In the genomic region with DNA sequence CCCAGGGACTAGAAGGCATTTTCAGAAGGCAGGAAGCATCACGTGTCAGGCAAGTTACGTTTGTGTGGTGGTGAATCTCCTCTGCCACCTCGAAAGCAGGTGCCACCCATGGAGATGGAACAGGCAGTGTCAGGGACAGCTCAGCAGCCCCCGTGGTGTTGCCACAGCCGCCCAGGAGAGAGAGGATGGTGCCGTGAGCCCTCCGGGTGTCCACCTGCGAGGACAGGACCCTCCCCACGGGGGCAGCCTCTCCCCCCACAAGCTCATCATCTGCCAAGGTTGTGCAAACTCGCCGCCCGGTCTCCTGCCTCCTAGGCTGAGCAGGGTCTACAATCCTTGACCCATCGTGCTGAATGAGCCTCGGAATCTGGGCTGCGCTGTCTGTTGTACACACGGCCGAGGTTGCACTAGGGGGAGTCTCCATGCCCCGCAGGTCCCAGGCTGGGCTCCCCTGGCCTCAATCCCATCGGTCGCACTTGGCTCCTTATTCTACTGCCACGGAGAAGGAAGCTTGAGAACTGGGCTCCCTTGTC, we compare ENCODE assay signal across 21 cellular contexts. TPM values are rescaled to one million over a fixed set of nuclear protein-coding genes. Genes with fewer than 3 reads are reported as not detected.
DNase-seq lines count a peak whose midpoint lies in the region; ATAC-seq, FAIRE-seq and TF ChIP-seq lines count a peak whose summit lies in the region.
"Had no signal": no experiment of that assay in that cellular context is flagged by ENCODE, and none has a peak within 500 bp of the region (broad histone marks: within the 10 kb centered on the region; RNA-seq: fewer than 3 reads in every experiment).

No MANE protein-coding gene starts in this region.

- H3K4me1 ChIP-seq in BLaER1, result peaks cover 62% of the 10 kb centered on the region
- H3K4me1 ChIP-seq in A673 (ENCODE audit: insufficient read depth, low read length, poor library complexity, severe bottlenecking), result peaks cover 3% of the 10 kb centered on the region

- H3K27ac ChIP-seq in BLaER1, result no peak overlapping the region
- no peak overlapping the region for H3K27ac ChIP-seq in A673 (ENCODE audit: low read depth, low read length, poor library complexity, severe bottlenecking)
- H3K27ac ChIP-seq: C4-2B, GM23248 had no signal

- peak; percentile 68 for FAIRE-seq in bronchial epithelial cell (lab: Jason Lieb, UNC)
- FAIRE-seq: D721Med, GM12892, GM18507, H54 had no signal

- POLR2A ChIA-PET in A673 (lab: Charles Lee; ENCODE audit: low non-redundant PET), result no interaction called here

- H3K9me3 ChIP-seq in BLaER1 (no peaks in the 10 kb centered on the region), A673 (ENCODE audit: low read depth, low read length, poor library complexity, severe bottlenecking) (no peaks in the 10 kb centered on the region)
- H3K9me3 ChIP-seq: Caco-2 had no signal

- peak overlapping the region; percentile 84 for H3K4me2 ChIP-seq in BLaER1

- H3K27ac Mint-ChIP-seq in nephron progenitor cell, result no peak overlapping the region
- no peak overlapping the region for H3K27ac Mint-ChIP-seq in osteocyte (ENCODE audit: unreplicated experiment)
- H3K27ac Mint-ChIP-seq: B cell; CD4-positive, alpha-beta T cell; HFFc6 had no signal

- H3K9me3 Mint-ChIP-seq in nephron progenitor cell, result no peaks in the 10 kb centered on the region
- H3K9me3 Mint-ChIP-seq in osteocyte (ENCODE audit: unreplicated experiment), result no peaks in the 10 kb centered on the region
- H3K9me3 Mint-ChIP-seq: CD4-positive, alpha-beta T cell had no signal

- H3K27me3 ChIP-seq in BLaER1 (no peaks in the 10 kb centered on the region), bronchial epithelial cell (ENCODE audit: control insufficient read depth, insufficient read depth, low read length) (no peaks in the 10 kb centered on the region), A673 (replicated peaks; ENCODE audit: insufficient read depth, low read depth, low read length, poor library complexity) (no peaks in the 10 kb centered on the region)

- no TSS peak for BruUV-seq in A673 (replicated peaks; lab: Mats Ljungman, UMichigan)

- H3K27me3 Mint-ChIP-seq in nephron progenitor cell (ENCODE audit: low read depth, poor library complexity), result peaks cover 18% of the 10 kb centered on the region
- H3K27me3 Mint-ChIP-seq in osteocyte (ENCODE audit: unreplicated experiment), result peaks cover 50% of the 10 kb centered on the region

- TF ChIP-seq CTCF in bronchial epithelial cell (IDR thresholded peaks at IDR 0.05; ENCODE audit: insufficient read depth, low read length, severe bottlenecking) (no peak), nephron progenitor cell (IDR thresholded peaks at IDR 0.05) (no peak), osteocyte (IDR thresholded peaks at IDR 0.05) (no peak), A673 (conservative IDR thresholded peaks at IDR 0.05; ENCODE audit: low read depth, low read length) (no peak)

- DNase-seq in bronchial epithelial cell (ENCODE audit: low read depth) (no peak), nephron progenitor cell (no peak), osteocyte (ENCODE audit: extremely low spot score, unreplicated experiment) (peak; percentile 81), A673 (ENCODE audit: low spot score) (no peak), NCI-H187 (lab: John Stamatoyannopoulos, UW) (no peak)
- DNase-seq: 8988T, Caco-2, GDM1, GM23248, HFFc6 had no signal

- H4K20me1 ChIP-seq in BLaER1, result no peaks in the 10 kb centered on the region

- CTCF ChIA-PET in A673 (lab: Charles Lee), result no interaction called here

- intact Hi-C loops in A673 (cut with micrococcal nuclease; ENCODE audit: unreplicated experiment), result no loop called here

- no peak for ATAC-seq in HG03565 (IDR thresholded peaks at IDR 0.05; ENCODE audit: unreplicated experiment)
- ATAC-seq: HCT116 had no signal

- H3K4me3 ChIP-seq in BLaER1, result no peak overlapping the region
- no peak overlapping the region for H3K4me3 ChIP-seq in bronchial epithelial cell (ENCODE audit: low read depth, low read length)
- no peak overlapping the region for H3K4me3 ChIP-seq in A673 (ENCODE audit: low read depth, low read length, poor library complexity, severe bottlenecking)
- H3K4me3 ChIP-seq: GM23248 had no signal

- H3K4me1 Mint-ChIP-seq in nephron progenitor cell (peaks cover 67% of the 10 kb centered on the region), osteocyte (ENCODE audit: unreplicated experiment) (peaks cover 6% of the 10 kb centered on the region)
- H3K4me1 Mint-ChIP-seq: B cell had no signal

- no peaks in the 10 kb centered on the region for H3K36me3 Mint-ChIP-seq in nephron progenitor cell (ENCODE audit: low read depth)
- no peaks in the 10 kb centered on the region for H3K36me3 Mint-ChIP-seq in osteocyte (ENCODE audit: unreplicated experiment)

- peak overlapping the region; percentile 25 for H3K4me3 Mint-ChIP-seq in nephron progenitor cell
- no peak overlapping the region for H3K4me3 Mint-ChIP-seq in osteocyte (ENCODE audit: unreplicated experiment)
- H3K4me3 Mint-ChIP-seq: B cell; CD4-positive, alpha-beta T cell; HFFc6 had no signal

- H3K36me3 ChIP-seq in BLaER1 (no peaks in the 10 kb centered on the region), bronchial epithelial cell (ENCODE audit: control insufficient read depth, insufficient read depth, low read length) (no peaks in the 10 kb centered on the region), A673 (ENCODE audit: insufficient read depth, low read length, poor library complexity, severe bottlenecking) (no peaks in the 10 kb centered on the region)

- peak overlapping the region; percentile 36; the same call in 1 of the 2 replicates for H3K9ac ChIP-seq in BLaER1
- H3K9ac ChIP-seq: GM23248 had no signal

RNA-seq across cellular contexts. Expression of gene DACT2, which starts 40.1 kb away (rescaled TPM):
- total RNA-seq in bronchial epithelial cell (0.26 and 1.3 TPM in 2 replicates), osteocyte (0.94 and 1.4 TPM in 2 replicates), A673 (2021) (14.5 and 18.7 TPM in 2 replicates)
- total RNA-seq: B cell; CD4-positive, alpha-beta T cell; Daoy; GM23248; HFFc6 had no signal
